In the genomic region with DNA sequence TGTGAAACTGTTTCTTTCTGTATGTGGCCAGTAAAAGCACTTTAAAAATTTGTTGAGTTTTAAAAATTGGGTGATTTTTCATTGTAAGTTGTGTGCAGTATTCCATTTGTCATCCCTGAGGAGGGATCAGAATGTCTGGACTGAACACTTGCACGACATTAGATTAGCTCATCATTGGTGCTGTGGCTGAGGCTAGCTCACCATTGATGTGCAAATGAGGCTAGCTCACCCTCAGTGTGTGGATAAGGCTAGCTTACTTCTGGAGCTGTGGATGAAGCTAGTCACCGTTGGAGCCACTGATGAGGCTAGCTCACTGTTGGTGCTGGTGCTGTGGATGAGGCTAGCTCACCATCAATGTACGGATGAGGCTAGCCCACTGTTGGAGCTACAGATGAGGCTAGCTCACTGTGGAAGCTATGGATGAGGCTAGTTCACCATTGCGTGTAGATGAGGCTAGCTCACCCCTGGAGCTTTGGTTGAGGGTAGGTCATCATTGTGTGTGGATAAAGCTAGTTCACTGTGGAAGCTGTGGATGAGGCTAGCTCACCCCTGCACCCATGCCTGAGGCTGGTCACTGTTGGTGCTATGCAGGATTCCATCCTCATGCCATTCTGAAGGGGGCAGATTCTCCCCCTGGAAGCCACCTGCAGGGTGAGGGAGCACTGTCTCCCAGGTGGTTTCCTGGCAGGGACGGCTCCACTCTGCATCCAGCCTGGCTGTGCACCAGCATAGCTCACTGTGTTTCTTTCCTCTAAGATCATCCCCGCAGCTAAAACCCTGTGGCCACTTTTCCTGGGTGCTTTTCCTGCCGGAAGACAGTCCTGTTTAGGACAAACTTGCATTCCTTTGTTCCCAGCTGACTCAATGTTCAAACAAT, we compare ENCODE assay signal across 11 cellular contexts.
DNase-seq lines count a peak whose midpoint lies in the region; ATAC-seq, FAIRE-seq and TF ChIP-seq lines count a peak whose summit lies in the region.
"Had no signal": no experiment of that assay in that cellular context is flagged by ENCODE, and none has a peak within 500 bp of the region (broad histone marks: within the 10 kb centered on the region; RNA-seq: fewer than 3 reads in every experiment).

No MANE protein-coding gene starts in this region.

- no peak for TF ChIP-seq EP300 in K562 (IDR thresholded peaks at IDR 0.05; ENCODE audit: low read length)

- H3K27me3 ChIP-seq in BLaER1: peaks cover 5% of the 10 kb centered on the region; the same call in 1 of the 2 replicates
- H3K27me3 ChIP-seq in K562 (ENCODE audit: control insufficient read depth in 2 of 2, insufficient read depth in 2 of 2, low read length in 2 of 2): peaks cover 2 to 19% of the 10 kb centered on the region in 2 experiments; a peak in 3 of 5 replicates
- peaks cover 9% of the 10 kb centered on the region; the same call in 1 of the 2 replicates for H3K27me3 ChIP-seq in SJCRH30

- H3K36me3 ChIP-seq in BLaER1 (no peaks in the 10 kb centered on the region), K562 (ENCODE audit: control insufficient read depth, insufficient read depth, low read length) (no peaks in the 10 kb centered on the region), SJCRH30 (no peaks in the 10 kb centered on the region)

- TF ChIP-seq CTCF in K562 (IDR thresholded peaks at IDR 0.05 in 2 of 3, conservative IDR thresholded peaks at IDR 0.05 in 1 of 3; ENCODE audit: insufficient read depth in 2 of 3, low read depth in 1 of 3, low read length in 3 of 3) (no peak), omental fat pad (IDR thresholded peaks at IDR 0.05) (no peak), GM10248 (IDR thresholded peaks at IDR 0.05; ENCODE audit: control extremely low read depth, extremely low read depth, low read depth, missing control alignments) (no peak)

- H3K4me2 ChIP-seq in BLaER1 (peak overlapping the region; percentile 76), K562 (ENCODE audit: insufficient read depth, low read length) (no peak overlapping the region)
- H3K4me2 ChIP-seq: KMS-11 had no signal

- H3K9me1 ChIP-seq in K562 (ENCODE audit: control insufficient read depth, insufficient read depth, low read length): no peaks in the 10 kb centered on the region

- DNase-seq in HTR-8/SVneo (ENCODE audit: insufficient read length, low spot score): no peak
- no peak for DNase-seq in K562 (ENCODE audit: extremely low read depth in 1 of 4, low spot score in 3 of 4)
- peak; percentile 6 for DNase-seq in omental fat pad (ENCODE audit: low spot score)
- DNase-seq in SJCRH30: no peak
- no peak for DNase-seq in GM10248 (ENCODE audit: extremely low spot score)
- no peak for DNase-seq in HK-2 (ENCODE audit: unreplicated experiment)
- no peak for DNase-seq in substantia nigra (lab: John Stamatoyannopoulos, UW)
- DNase-seq: NCI-H1694 treated with DMSO at 0.1 percent for 48 hours; stimulated activated CD4-positive, alpha-beta T cell treated with anti-CD3 and anti-CD28 coated beads, Interleukin-2, amount 100 ng/mL, for 48 hours had no signal

- H3K9ac ChIP-seq in BLaER1 (no peak overlapping the region), K562 (ENCODE audit: insufficient read depth in 1 of 2, low read depth in 2 of 2, low read length in 2 of 2) (no peak overlapping the region)
- H3K9ac ChIP-seq: KMS-11 had no signal

- no peak for TF ChIP-seq RAD21 in K562 (CRISPR knock-in tag; conservative IDR thresholded peaks at IDR 0.05 in 1 of 2, IDR thresholded peaks at IDR 0.05 in 1 of 2)

- CTCF ChIA-PET in K562 (lab: Yijun Ruan, JAX; ENCODE audit: low intra/inter-chr PET ratio): no interaction called here
- CTCF ChIA-PET in GM10248 (lab: Yijun Ruan, JAX): no interaction called here

- no TSS peak for BruUV-seq in K562 (replicated peaks; lab: Mats Ljungman, UMichigan)

- no peak for TF ChIP-seq POLR2A in K562 (conservative IDR thresholded peaks at IDR 0.05)

- ATAC-seq in K562 (no peak), omental fat pad (ENCODE audit: low FRiP score) (no peak)

- H3K79me2 ChIP-seq in K562 (ENCODE audit: control insufficient read depth, insufficient read depth, low read length): no peaks in the 10 kb centered on the region

- H4K20me1 ChIP-seq in BLaER1 (peaks cover 25% of the 10 kb centered on the region; the same call in 1 of the 2 replicates), K562 (replicated peaks; ENCODE audit: control insufficient read depth, insufficient read depth, low read length) (no peaks in the 10 kb centered on the region)

- H3K4me3 ChIP-seq in BLaER1: no peak overlapping the region
- H3K4me3 ChIP-seq in K562: no peak overlapping the region
- no peak overlapping the region for H3K4me3 ChIP-seq in SJCRH30

- H3K27ac ChIP-seq in BLaER1 (no peak overlapping the region), K562 (ENCODE audit: extremely low read depth, low read depth, low read length) (no peak overlapping the region), SJCRH30 (no peak overlapping the region), substantia nigra (ENCODE audit: low read depth, low read length, poor library complexity, severe bottlenecking) (no peak overlapping the region)
- H3K27ac ChIP-seq: KMS-11 had no signal

- in situ Hi-C loops in K562 (cut with MboI): no loop called here

- 0% methylated on average over 7 of the region's 7 CpGs for WGBS in K562 (ENCODE audit: insufficient coverage, low coverage, missing lambda C conversion rate)

- H3K9me3 ChIP-seq in BLaER1 (peaks cover 24% of the 10 kb centered on the region), K562 (replicated peaks; ENCODE audit: control insufficient read depth, insufficient read depth, low read depth, low read length) (no peaks in the 10 kb centered on the region), SJCRH30 (replicated peaks) (no peaks in the 10 kb centered on the region)

- POLR2A ChIA-PET in K562 (lab: Yijun Ruan, JAX): no interaction called here
- POLR2A ChIA-PET in GM10248 (lab: Yijun Ruan, JAX): no interaction called here

- FAIRE-seq in HTR-8/SVneo (lab: Jason Lieb, UNC): peak; percentile 70
- no peak for FAIRE-seq in K562 (lab: Jason Lieb, UNC)

- no peak overlapping the region for H2AFZ ChIP-seq in K562 (ENCODE audit: low read depth, low read length)

- H3K4me1 ChIP-seq in BLaER1 (peaks cover 27% of the 10 kb centered on the region), K562 (replicated peaks in 1 of 2; ENCODE audit: control insufficient read depth in 2 of 2, insufficient read depth in 2 of 2, low read length in 2 of 2) (no peaks in the 10 kb centered on the region), SJCRH30 (no peaks in the 10 kb centered on the region)

- intact Hi-C loops in K562 (cut with micrococcal nuclease): no loop called here

TF ChIP-seq in K562, 482 proteins besides CTCF, POLR2A, EP300 and RAD21:
- TF ChIP-seq SNIP1 (IDR thresholded peaks at IDR 0.05; ENCODE audit: low read depth) (no peak), GABPA (tag; conservative IDR thresholded peaks at IDR 0.05; ENCODE audit: low read depth) (no peak), ZKSCAN3 (CRISPR knock-in tag; IDR thresholded peaks at IDR 0.05) (peak; percentile 81), EWSR1 (IDR thresholded peaks at IDR 0.05; ENCODE audit: borderline replicate concordance, low read depth, partially characterized antibody) (no peak)
